Comparison of ENCODE assay signal across 1 cellular context in the genomic region with DNA sequence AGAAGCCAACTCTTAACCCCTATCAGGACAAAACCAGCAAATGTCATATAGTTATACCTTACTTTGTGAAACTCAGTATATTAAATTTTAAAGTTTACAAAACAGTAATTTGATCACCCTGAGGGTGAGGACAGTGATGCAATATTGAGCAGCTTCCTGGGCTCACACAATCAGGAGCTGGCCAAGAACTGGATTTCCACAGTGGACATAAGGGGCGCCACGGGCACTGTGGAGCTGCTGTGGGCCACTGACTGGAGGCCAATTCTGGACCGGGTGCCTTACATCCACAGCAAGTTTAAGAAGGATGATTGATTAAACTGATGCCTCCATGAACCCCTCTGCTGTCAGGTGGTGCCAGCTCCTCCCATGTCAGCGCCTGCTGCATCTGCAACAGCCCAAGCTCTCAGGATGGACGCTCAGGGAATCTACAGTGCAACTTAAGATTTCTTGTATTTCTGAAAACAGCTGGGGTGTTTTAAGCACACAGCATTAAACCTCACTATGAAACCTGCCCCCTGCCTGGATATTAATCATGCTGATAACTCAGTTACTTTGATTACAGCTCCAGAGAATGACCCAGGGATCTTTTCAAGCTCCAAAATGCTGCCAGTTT.
TF ChIP-seq lines count a peak whose summit lies in the region.

No MANE protein-coding gene starts in this region.

TF ChIP-seq in SK-N-SH, 30 proteins besides CTCF, POLR2A, EP300 and RAD21 (continued from another document):
- no peak for TF ChIP-seq REST (IDR thresholded peaks at IDR 0.05; ENCODE audit: low read depth, low read length)
- TF ChIP-seq FOXM1 (IDR thresholded peaks at IDR 0.05; ENCODE audit: low read depth): no peak
- TF ChIP-seq RFX5 (IDR thresholded peaks at IDR 0.05; ENCODE audit: low read length): no peak
- no peak for TF ChIP-seq ZBTB33 (IDR thresholded peaks at IDR 0.05; ENCODE audit: borderline replicate concordance, low read depth)
- TF ChIP-seq TAF1 (IDR thresholded peaks at IDR 0.05; ENCODE audit: borderline replicate concordance, low read depth, low read length): no peak
- TF ChIP-seq POLR2AphosphoS5 (IDR thresholded peaks at IDR 0.05; ENCODE audit: low read depth, low read length): no peak
